Comparison of ENCODE assay signal across 12 cellular contexts in the genomic region with DNA sequence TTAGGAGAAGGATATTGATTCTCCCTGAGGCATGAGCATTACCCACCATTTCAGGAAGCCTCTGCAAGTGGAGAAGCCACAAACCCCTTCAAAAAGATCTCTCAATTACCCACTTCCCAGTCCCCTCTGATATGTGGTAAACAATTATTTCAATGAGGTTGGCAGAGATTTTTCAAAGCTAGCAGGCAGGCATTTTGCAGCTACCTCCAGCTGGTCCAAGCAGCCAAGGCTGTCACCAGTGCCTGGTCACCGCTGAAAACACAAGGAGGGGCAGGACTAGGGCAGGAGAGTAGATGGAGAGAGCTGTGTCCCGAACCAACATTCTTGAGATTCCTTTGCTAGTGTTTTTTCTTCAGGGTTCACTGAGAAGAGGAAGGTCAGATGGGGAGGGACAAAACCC. TPM values are rescaled to one million over a fixed set of nuclear protein-coding genes. Genes with fewer than 3 reads are reported as not detected.
DNase-seq lines count a peak whose midpoint lies in the region; ATAC-seq and TF ChIP-seq lines count a peak whose summit lies in the region.
"Had no signal": no experiment of that assay in that cellular context is flagged by ENCODE, and none has a peak within 500 bp of the region (broad histone marks: within the 10 kb centered on the region; RNA-seq: fewer than 3 reads in every experiment).

No MANE protein-coding gene starts in this region.

- peak overlapping the region; percentile 10 to 70 (median 49) for H3K4me2 ChIP-seq in BLaER1 treated with 17β-estradiol and CSF1 and Interleukin-3, amounts not matched to agents 10 nM and 100 nM

- no peaks in the 10 kb centered on the region for H3K27me3 ChIP-seq in BLaER1 treated with 17β-estradiol and CSF1 and Interleukin-3, amounts not matched to agents 10 nM and 100 nM
- H3K27me3 ChIP-seq: esophagus squamous epithelium, Peyer's patch had no signal

- H3K9me3 ChIP-seq in BLaER1 treated with 17β-estradiol and CSF1 and Interleukin-3, amounts not matched to agents 10 nM and 100 nM (replicated peaks in 1 of 11), result peaks cover 0 to 6% (median 0%) of the 10 kb centered on the region in 11 experiments; a peak in 1 of 22 replicates
- H3K9me3 ChIP-seq: esophagus squamous epithelium, Peyer's patch had no signal

- H3K4me1 Mint-ChIP-seq in mesothelial cell of epicardium, result peaks cover 60% of the 10 kb centered on the region

- peak overlapping the region; percentile 85 for H3K27ac Mint-ChIP-seq in mesothelial cell of epicardium

- H3K4me1 ChIP-seq in BLaER1 treated with 17β-estradiol and CSF1 and Interleukin-3, amounts not matched to agents 10 nM and 100 nM, result peaks cover 17 to 34% (median 25%) of the 10 kb centered on the region in 10 experiments
- H3K4me1 ChIP-seq: parathyroid adenoma had no signal

- H3K4me3 Mint-ChIP-seq in mesothelial cell of epicardium, result no peak overlapping the region

- H4K20me1 ChIP-seq in BLaER1 treated with 17β-estradiol and CSF1 and Interleukin-3, amounts not matched to agents 10 nM and 100 nM, result peaks cover 38 to 91% (median 75%) of the 10 kb centered on the region in 11 experiments; a peak in 20 of 22 replicates

- H3K27me3 Mint-ChIP-seq in mesothelial cell of epicardium (ENCODE audit: low read depth), result no peaks in the 10 kb centered on the region

- H3K9ac ChIP-seq in BLaER1 treated with 17β-estradiol and CSF1 and Interleukin-3, amounts not matched to agents 10 nM and 100 nM, result no peak overlapping the region; a peak in 1 of 22 replicates
- H3K9ac ChIP-seq: parathyroid adenoma had no signal

- no peak overlapping the region for H3K4me3 ChIP-seq in BLaER1 treated with 17β-estradiol and CSF1 and Interleukin-3, amounts not matched to agents 10 nM and 100 nM
- H3K4me3 ChIP-seq: esophagus squamous epithelium, Peyer's patch had no signal

- peaks cover 12% of the 10 kb centered on the region for H3K36me3 Mint-ChIP-seq in mesothelial cell of epicardium

- H3K9me3 Mint-ChIP-seq in mesothelial cell of epicardium, result peaks cover 4% of the 10 kb centered on the region

- ATAC-seq in GM18909 (IDR thresholded peaks at IDR 0.05; ENCODE audit: poor library complexity, unreplicated experiment), result no peak
- ATAC-seq in GM18498 (IDR thresholded peaks at IDR 0.05; ENCODE audit: unreplicated experiment), result no peak

- peaks cover 14 to 74% (median 38%) of the 10 kb centered on the region in 11 experiments; a peak in 21 of 22 replicates for H3K36me3 ChIP-seq in BLaER1 treated with 17β-estradiol and CSF1 and Interleukin-3, amounts not matched to agents 10 nM and 100 nM
- H3K36me3 ChIP-seq: esophagus squamous epithelium, Peyer's patch had no signal

- DNase-seq in M059J (ENCODE audit: low read depth), result peak; percentile 79
- DNase-seq in dermis blood vessel endothelial cell, result peak; percentile 61
- no peak for DNase-seq in mesothelial cell of epicardium (ENCODE audit: low spot score in 2 of 2, unreplicated experiment in 2 of 2)
- no peak for DNase-seq in NCI-H748 treated with DMSO at 0.1 percent for 48 hours (lab: John Stamatoyannopoulos, UW)
- no peak for DNase-seq in activated effector memory CD4-positive, alpha-beta T cell treated with anti-CD3 and anti-CD28 coated beads, Interleukin-2, amount 50 U/mL, for 16 hours
- DNase-seq: esophagus squamous epithelium, Peyer's patch had no signal

- TF ChIP-seq CTCF in mesothelial cell of epicardium (IDR thresholded peaks at IDR 0.05; ENCODE audit: unreplicated experiment), result no peak

- H3K27ac ChIP-seq in BLaER1 treated with 17β-estradiol and CSF1 and Interleukin-3, amounts not matched to agents 10 nM and 100 nM, result peak overlapping the region in 4 of 11 experiments; percentile 6 to 53 (median 28); a peak in 7 of 22 replicates
- H3K27ac ChIP-seq: HL-60, parathyroid adenoma, Peyer's patch had no signal

RNA-seq across cellular contexts. Expression of a gene that starts 22.5 kb away (rescaled TPM):
- 278 and 401 TPM in 2 replicates for total RNA-seq in M059J (2014; rRNA removed; shearing (Covaris generic))
- 1,370 and 1,419 TPM in 2 replicates for total RNA-seq in dermis blood vessel endothelial cell
- 489 to 500 TPM (median 495 TPM) in 3 replicates for total RNA-seq in mesothelial cell of epicardium

Comparison
In these comparisons a context has a peak if more than half of its experiments do, and no peak if none do; other contexts are left out.
1. DNase-seq: peak in M059J (single experiment) and dermis blood vessel endothelial cell (single experiment); none in mesothelial cell of epicardium (0 of 2), NCI-H748 treated with DMSO at 0.1 percent for 48 hours (single experiment) and activated effector memory CD4-positive, alpha-beta T cell treated with anti-CD3 and anti-CD28 coated beads, Interleukin-2, amount 50 U/mL, for 16 hours (single experiment).